In the genomic region with DNA sequence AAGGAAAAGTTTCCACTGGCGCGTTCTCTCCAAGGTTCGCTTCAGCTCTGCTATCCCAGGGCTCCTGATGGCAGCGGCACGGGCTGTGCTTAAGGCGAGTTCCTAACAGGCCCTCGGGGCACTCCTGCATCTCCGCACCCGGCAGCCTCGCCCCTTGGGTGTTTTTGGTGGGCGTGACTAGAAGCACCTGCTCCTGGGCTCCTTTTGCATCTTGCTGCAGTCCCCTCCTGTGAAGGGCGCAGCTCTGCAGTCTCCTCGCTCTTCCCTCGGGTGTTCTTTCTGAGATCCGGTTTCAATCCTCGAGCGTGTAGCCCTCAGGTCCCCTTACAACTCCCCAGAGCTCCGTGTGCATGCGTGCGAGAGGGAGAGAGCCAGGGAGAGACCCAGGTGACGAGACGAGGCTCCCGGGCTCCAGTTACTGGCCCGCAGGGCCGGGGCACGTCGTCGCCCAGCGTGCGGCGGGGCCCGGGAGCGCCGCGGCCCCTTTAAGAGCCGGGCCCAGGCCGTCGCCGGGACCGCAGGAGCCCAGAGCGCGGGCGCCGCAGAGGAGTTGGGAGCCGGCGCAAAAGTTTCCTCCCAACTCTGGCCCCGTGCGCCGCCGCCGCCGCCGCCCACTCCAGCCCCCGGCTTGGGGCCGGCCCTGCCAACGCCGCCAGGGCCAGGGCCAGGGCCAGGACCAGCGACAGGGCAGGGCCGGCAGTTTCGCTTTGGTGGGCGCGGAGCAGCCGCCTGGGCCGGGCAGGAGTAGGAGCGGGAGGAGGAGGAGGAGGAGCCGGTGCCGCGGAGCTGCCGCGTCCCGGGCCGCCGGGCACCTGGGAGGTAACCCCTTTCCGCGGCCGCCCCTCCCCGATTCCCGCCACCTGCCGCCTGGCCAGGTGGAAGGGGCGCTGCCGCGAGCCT, we compare ENCODE assay signal across 1 cellular context.
A peak's percentile ranks its signal among the peaks of the same experiment; 100 is the strongest.
TF ChIP-seq lines count a peak whose summit lies in the region.

A gene with protein sequence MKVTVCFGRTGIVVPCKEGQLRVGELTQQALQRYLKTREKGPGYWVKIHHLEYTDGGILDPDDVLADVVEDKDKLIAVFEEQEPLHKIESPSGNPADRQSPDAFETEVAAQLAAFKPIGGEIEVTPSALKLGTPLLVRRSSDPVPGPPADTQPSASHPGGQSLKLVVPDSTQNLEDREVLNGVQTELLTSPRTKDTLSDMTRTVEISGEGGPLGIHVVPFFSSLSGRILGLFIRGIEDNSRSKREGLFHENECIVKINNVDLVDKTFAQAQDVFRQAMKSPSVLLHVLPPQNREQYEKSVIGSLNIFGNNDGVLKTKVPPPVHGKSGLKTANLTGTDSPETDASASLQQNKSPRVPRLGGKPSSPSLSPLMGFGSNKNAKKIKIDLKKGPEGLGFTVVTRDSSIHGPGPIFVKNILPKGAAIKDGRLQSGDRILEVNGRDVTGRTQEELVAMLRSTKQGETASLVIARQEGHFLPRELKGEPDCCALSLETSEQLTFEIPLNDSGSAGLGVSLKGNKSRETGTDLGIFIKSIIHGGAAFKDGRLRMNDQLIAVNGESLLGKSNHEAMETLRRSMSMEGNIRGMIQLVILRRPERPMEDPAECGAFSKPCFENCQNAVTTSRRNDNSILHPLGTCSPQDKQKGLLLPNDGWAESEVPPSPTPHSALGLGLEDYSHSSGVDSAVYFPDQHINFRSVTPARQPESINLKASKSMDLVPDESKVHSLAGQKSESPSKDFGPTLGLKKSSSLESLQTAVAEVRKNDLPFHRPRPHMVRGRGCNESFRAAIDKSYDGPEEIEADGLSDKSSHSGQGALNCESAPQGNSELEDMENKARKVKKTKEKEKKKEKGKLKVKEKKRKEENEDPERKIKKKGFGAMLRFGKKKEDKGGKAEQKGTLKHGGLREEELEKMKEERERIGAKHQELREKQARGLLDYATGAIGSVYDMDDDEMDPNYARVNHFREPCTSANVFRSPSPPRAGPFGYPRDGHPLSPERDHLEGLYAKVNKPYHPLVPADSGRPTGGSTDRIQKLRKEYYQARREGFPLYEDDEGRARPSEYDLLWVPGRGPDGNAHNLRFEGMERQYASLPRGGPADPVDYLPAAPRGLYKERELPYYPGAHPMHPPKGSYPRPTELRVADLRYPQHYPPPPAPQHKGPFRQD (N-terminal part only) (plus strand): TSS at position 515 of the 900 bp plus-strand sequence. CDS start 525 bp downstream, outside the sequence.

TF ChIP-seq in HepG2, 621 proteins besides CTCF, POLR2A, EP300 and RAD21 (continues in another document):
- TF ChIP-seq CENPT (CRISPR knock-in tag; IDR thresholded peaks at IDR 0.05; ENCODE audit: low read depth) (0 out of 2 replicates have a peak, but pooled peaks have one; percentile 14), HNRNPL (IDR thresholded peaks at IDR 0.05; ENCODE audit: low read depth, low read length) (no peak), ZNF382 (CRISPR knock-in tag; IDR thresholded peaks at IDR 0.05; ENCODE audit: borderline replicate concordance) (no peak), ZNF468 (CRISPR knock-in tag; IDR thresholded peaks at IDR 0.05) (0 out of 2 replicates have a peak, but pooled peaks have one; percentile 51), GFI1 (CRISPR knock-in tag; IDR thresholded peaks at IDR 0.05; ENCODE audit: borderline replicate concordance) (0 out of 2 replicates have a peak, but pooled peaks have one; percentile 33), YEATS4 (CRISPR knock-in tag; IDR thresholded peaks at IDR 0.05; ENCODE audit: borderline replicate concordance) (peak; percentile 60; the same call in 1 of the 2 replicates), TAF1 (CRISPR knock-in tag; IDR thresholded peaks at IDR 0.05) (no peak), ISL2 (CRISPR knock-in tag; IDR thresholded peaks at IDR 0.05) (peak; percentile 32; the same call in 1 of the 2 replicates), ZNF232 (CRISPR knock-in tag; IDR thresholded peaks at IDR 0.05; ENCODE audit: borderline replicate concordance) (0 out of 2 replicates have a peak, but pooled peaks have one; percentile 64), ZNF570 (CRISPR knock-in tag; IDR thresholded peaks at IDR 0.05; ENCODE audit: borderline replicate concordance) (no peak), ZNF850 (CRISPR knock-in tag; conservative IDR thresholded peaks at IDR 0.05) (no peak), ZNF101 (CRISPR knock-in tag; IDR thresholded peaks at IDR 0.05; ENCODE audit: borderline replicate concordance, low read depth) (no peak), ZNF546 (CRISPR knock-in tag; conservative IDR thresholded peaks at IDR 0.05) (peak; percentile 72), CHCHD3 (CRISPR knock-in tag; IDR thresholded peaks at IDR 0.05) (no peak), ZNF777 (CRISPR knock-in tag; IDR thresholded peaks at IDR 0.05) (peak; percentile 85), ZNF550 (CRISPR knock-in tag; IDR thresholded peaks at IDR 0.05; ENCODE audit: borderline replicate concordance) (no peak)
- TF ChIP-seq, protein P1, sequence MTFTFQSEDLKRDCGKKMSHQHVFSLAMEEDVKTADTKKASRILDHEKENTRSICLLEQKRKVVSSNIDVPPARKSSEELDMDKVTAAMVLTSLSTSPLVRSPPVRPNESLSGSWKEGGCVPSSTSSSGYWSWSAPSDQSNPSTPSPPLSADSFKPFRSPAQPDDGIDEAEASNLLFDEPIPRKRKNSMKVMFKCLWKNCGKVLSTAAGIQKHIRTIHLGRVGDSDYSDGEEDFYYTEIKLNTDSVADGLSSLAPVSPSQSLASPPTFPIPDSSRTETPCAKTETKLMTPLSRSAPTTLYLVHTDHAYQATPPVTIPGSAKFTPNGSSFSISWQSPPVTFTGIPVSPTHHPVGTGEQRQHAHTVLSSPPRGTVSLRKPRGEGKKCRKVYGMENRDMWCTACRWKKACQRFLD (CRISPR knock-in tag; IDR thresholded peaks at IDR 0.05; ENCODE audit: borderline replicate concordance) = peak; percentile 11; the same call in 1 of the 2 replicates
- TF ChIP-seq, protein P2, sequence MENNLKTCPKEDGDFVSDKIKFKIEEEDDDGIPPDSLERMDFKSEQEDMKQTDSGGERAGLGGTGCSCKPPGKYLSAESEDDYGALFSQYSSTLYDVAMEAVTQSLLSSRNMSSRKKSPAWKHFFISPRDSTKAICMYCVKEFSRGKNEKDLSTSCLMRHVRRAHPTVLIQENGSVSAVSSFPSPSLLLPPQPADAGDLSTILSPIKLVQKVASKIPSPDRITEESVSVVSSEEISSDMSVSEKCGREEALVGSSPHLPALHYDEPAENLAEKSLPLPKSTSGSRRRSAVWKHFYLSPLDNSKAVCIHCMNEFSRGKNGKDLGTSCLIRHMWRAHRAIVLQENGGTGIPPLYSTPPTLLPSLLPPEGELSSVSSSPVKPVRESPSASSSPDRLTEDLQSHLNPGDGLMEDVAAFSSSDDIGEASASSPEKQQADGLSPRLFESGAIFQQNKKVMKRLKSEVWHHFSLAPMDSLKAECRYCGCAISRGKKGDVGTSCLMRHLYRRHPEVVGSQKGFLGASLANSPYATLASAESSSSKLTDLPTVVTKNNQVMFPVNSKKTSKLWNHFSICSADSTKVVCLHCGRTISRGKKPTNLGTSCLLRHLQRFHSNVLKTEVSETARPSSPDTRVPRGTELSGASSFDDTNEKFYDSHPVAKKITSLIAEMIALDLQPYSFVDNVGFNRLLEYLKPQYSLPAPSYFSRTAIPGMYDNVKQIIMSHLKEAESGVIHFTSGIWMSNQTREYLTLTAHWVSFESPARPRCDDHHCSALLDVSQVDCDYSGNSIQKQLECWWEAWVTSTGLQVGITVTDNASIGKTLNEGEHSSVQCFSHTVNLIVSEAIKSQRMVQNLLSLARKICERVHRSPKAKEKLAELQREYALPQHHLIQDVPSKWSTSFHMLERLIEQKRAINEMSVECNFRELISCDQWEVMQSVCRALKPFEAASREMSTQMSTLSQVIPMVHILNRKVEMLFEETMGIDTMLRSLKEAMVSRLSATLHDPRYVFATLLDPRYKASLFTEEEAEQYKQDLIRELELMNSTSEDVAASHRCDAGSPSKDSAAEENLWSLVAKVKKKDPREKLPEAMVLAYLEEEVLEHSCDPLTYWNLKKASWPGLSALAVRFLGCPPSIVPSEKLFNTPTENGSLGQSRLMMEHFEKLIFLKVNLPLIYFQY (CRISPR knock-in tag; IDR thresholded peaks at IDR 0.05; ENCODE audit: borderline replicate concordance) = peak; percentile 17; the same call in 1 of the 2 replicates
- TF ChIP-seq, protein P3, sequence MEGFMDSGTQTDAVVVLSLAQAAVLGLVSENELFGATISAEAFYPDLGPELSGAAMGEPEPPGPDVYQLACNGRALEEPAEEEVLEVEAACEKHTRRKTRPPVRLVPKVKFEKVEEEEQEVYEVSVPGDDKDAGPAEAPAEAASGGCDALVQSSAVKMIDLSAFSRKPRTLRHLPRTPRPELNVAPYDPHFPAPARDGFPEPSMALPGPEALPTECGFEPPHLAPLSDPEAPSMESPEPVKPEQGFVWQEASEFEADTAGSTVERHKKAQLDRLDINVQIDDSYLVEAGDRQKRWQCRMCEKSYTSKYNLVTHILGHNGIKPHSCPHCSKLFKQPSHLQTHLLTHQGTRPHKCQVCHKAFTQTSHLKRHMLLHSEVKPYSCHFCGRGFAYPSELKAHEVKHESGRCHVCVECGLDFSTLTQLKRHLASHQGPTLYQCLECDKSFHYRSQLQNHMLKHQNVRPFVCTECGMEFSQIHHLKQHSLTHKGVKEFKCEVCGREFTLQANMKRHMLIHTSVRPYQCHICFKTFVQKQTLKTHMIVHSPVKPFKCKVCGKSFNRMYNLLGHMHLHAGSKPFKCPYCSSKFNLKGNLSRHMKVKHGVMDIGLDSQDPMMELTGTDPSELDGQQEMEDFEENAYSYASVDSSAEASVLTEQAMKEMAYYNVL (CRISPR knock-in tag; IDR thresholded peaks at IDR 0.05; ENCODE audit: borderline replicate concordance) = no peak; the same call in 1 of the 2 replicates
- TF ChIP-seq, protein P4, sequence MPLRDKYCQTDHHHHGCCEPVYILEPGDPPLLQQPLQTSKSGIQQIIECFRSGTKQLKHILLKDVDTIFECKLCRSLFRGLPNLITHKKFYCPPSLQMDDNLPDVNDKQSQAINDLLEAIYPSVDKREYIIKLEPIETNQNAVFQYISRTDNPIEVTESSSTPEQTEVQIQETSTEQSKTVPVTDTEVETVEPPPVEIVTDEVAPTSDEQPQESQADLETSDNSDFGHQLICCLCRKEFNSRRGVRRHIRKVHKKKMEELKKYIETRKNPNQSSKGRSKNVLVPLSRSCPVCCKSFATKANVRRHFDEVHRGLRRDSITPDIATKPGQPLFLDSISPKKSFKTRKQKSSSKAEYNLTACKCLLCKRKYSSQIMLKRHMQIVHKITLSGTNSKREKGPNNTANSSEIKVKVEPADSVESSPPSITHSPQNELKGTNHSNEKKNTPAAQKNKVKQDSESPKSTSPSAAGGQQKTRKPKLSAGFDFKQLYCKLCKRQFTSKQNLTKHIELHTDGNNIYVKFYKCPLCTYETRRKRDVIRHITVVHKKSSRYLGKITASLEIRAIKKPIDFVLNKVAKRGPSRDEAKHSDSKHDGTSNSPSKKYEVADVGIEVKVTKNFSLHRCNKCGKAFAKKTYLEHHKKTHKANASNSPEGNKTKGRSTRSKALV (CRISPR knock-in tag; IDR thresholded peaks at IDR 0.05) = peak; percentile 74; the same call in 1 of the 2 replicates
- TF ChIP-seq, protein P5, sequence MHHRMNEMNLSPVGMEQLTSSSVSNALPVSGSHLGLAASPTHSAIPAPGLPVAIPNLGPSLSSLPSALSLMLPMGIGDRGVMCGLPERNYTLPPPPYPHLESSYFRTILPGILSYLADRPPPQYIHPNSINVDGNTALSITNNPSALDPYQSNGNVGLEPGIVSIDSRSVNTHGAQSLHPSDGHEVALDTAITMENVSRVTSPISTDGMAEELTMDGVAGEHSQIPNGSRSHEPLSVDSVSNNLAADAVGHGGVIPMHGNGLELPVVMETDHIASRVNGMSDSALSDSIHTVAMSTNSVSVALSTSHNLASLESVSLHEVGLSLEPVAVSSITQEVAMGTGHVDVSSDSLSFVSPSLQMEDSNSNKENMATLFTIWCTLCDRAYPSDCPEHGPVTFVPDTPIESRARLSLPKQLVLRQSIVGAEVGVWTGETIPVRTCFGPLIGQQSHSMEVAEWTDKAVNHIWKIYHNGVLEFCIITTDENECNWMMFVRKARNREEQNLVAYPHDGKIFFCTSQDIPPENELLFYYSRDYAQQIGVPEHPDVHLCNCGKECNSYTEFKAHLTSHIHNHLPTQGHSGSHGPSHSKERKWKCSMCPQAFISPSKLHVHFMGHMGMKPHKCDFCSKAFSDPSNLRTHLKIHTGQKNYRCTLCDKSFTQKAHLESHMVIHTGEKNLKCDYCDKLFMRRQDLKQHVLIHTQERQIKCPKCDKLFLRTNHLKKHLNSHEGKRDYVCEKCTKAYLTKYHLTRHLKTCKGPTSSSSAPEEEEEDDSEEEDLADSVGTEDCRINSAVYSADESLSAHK (CRISPR knock-in tag; IDR thresholded peaks at IDR 0.05; ENCODE audit: borderline replicate concordance) = no peak
- TF ChIP-seq, protein P6, sequence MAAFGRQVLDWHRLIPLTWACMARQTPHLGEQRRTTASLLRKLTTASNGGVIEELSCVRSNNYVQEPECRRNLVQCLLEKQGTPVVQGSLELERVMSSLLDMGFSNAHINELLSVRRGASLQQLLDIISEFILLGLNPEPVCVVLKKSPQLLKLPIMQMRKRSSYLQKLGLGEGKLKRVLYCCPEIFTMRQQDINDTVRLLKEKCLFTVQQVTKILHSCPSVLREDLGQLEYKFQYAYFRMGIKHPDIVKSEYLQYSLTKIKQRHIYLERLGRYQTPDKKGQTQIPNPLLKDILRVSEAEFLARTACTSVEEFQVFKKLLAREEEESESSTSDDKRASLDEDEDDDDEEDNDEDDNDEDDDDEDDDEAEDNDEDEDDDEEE (CRISPR knock-in tag; IDR thresholded peaks at IDR 0.05) = peak; percentile 81; the same call in 1 of the 2 replicates
- TF ChIP-seq, protein P7, sequence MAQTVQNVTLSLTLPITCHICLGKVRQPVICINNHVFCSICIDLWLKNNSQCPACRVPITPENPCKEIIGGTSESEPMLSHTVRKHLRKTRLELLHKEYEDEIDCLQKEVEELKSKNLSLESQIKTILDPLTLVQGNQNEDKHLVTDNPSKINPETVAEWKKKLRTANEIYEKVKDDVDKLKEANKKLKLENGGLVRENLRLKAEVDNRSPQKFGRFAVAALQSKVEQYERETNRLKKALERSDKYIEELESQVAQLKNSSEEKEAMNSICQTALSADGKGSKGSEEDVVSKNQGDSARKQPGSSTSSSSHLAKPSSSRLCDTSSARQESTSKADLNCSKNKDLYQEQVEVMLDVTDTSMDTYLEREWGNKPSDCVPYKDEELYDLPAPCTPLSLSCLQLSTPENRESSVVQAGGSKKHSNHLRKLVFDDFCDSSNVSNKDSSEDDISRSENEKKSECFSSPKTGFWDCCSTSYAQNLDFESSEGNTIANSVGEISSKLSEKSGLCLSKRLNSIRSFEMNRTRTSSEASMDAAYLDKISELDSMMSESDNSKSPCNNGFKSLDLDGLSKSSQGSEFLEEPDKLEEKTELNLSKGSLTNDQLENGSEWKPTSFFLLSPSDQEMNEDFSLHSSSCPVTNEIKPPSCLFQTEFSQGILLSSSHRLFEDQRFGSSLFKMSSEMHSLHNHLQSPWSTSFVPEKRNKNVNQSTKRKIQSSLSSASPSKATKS (CRISPR knock-in tag; IDR thresholded peaks at IDR 0.05) = no peak
